ENCODE assay signal across 2 cellular contexts in the genomic region with DNA sequence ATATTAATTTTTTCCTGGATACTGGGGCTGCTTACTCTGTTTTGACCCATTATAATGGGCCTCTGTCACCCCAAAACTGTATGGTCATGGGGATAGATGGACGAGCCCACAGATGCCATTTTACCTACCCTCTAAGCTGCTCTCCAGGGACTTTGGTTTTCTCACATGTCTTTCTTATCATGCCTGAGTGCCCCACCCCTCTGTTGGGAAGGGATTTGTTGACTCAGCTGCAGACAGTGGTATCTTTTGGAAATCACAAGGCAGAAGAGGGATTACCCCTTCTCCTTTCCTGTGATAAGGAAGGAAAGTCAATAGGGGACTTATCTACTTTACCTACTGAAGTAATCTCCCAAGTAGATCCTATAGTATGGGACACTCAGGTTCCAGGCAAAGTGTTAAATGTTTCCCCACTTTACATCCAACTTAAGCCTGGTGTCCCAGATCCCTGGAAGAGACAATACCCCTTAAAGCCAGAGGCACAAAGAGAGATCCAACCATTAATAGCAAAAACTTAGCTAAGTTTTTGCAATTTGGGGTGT.
TF ChIP-seq lines count a peak whose summit lies in the region.

No MANE protein-coding gene starts in this region.

TF ChIP-seq in K562, 482 proteins besides CTCF, POLR2A, EP300 and RAD21 (continued from another document):
- TF ChIP-seq JUN (IDR thresholded peaks at IDR 0.05; ENCODE audit: borderline replicate concordance, low read depth, low read length) (no peak), JUN (CRISPR knock-in tag; IDR thresholded peaks at IDR 0.05; ENCODE audit: borderline replicate concordance) (no peak), ZNF764 (CRISPR knock-in tag; IDR thresholded peaks at IDR 0.05; ENCODE audit: low read depth) (no peak), RBBP5 (IDR thresholded peaks at IDR 0.05; ENCODE audit: borderline replicate concordance, insufficient read depth, low read length, poor library complexity, severe bottlenecking) (no peak), TAL1 (IDR thresholded peaks at IDR 0.05) (peak; percentile 16; the same call in 1 of the 2 replicates), PHTF2 (CRISPR knock-in tag; IDR thresholded peaks at IDR 0.05) (no peak), KDM4B (IDR thresholded peaks at IDR 0.05; ENCODE audit: borderline replicate concordance in 2 of 2, low read depth in 1 of 2) (no peak), POLR3G (IDR thresholded peaks at IDR 0.05; ENCODE audit: extremely low read depth, insufficient read length, insufficient replicate concordance) (no peak), ETV5 (CRISPR knock-in tag; IDR thresholded peaks at IDR 0.05; ENCODE audit: low read depth) (no peak), ERF (CRISPR knock-in tag; IDR thresholded peaks at IDR 0.05) (no peak), FOXA3 (CRISPR knock-in tag; conservative IDR thresholded peaks at IDR 0.05 in 1 of 2, IDR thresholded peaks at IDR 0.05 in 1 of 2) (peak in 1 of 2 experiments; percentile 36; a peak in 1 of 4 replicates), NR2C2 (CRISPR knock-in tag; IDR thresholded peaks at IDR 0.05) (no peak), NR2C2 (tag; IDR thresholded peaks at IDR 0.05) (no peak), ZNF239 (CRISPR knock-in tag; IDR thresholded peaks at IDR 0.05) (no peak)
- TF ChIP-seq, protein P1, sequence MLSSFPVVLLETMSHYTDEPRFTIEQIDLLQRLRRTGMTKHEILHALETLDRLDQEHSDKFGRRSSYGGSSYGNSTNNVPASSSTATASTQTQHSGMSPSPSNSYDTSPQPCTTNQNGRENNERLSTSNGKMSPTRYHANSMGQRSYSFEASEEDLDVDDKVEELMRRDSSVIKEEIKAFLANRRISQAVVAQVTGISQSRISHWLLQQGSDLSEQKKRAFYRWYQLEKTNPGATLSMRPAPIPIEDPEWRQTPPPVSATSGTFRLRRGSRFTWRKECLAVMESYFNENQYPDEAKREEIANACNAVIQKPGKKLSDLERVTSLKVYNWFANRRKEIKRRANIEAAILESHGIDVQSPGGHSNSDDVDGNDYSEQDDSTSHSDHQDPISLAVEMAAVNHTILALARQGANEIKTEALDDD (IDR thresholded peaks at IDR 0.05) = no peak
- TF ChIP-seq, protein P2, sequence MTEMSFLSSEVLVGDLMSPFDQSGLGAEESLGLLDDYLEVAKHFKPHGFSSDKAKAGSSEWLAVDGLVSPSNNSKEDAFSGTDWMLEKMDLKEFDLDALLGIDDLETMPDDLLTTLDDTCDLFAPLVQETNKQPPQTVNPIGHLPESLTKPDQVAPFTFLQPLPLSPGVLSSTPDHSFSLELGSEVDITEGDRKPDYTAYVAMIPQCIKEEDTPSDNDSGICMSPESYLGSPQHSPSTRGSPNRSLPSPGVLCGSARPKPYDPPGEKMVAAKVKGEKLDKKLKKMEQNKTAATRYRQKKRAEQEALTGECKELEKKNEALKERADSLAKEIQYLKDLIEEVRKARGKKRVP (CRISPR knock-in tag; IDR thresholded peaks at IDR 0.05) = no peak
- TF ChIP-seq, protein P3, sequence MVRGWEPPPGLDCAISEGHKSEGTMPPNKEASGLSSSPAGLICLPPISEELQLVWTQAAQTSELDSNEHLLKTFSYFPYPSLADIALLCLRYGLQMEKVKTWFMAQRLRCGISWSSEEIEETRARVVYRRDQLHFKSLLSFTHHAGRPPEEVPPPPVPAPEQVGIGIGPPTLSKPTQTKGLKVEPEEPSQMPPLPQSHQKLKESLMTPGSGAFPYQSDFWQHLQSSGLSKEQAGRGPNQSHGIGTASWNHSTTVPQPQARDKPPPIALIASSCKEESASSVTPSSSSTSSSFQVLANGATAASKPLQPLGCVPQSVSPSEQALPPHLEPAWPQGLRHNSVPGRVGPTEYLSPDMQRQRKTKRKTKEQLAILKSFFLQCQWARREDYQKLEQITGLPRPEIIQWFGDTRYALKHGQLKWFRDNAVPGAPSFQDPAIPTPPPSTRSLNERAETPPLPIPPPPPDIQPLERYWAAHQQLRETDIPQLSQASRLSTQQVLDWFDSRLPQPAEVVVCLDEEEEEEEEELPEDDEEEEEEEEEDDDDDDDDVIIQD (CRISPR knock-in tag; IDR thresholded peaks at IDR 0.05) = no peak

TF ChIP-seq in SK-N-SH, 30 proteins besides CTCF, POLR2A, EP300 and RAD21 (continued from another document):
- TF ChIP-seq, protein P4, sequence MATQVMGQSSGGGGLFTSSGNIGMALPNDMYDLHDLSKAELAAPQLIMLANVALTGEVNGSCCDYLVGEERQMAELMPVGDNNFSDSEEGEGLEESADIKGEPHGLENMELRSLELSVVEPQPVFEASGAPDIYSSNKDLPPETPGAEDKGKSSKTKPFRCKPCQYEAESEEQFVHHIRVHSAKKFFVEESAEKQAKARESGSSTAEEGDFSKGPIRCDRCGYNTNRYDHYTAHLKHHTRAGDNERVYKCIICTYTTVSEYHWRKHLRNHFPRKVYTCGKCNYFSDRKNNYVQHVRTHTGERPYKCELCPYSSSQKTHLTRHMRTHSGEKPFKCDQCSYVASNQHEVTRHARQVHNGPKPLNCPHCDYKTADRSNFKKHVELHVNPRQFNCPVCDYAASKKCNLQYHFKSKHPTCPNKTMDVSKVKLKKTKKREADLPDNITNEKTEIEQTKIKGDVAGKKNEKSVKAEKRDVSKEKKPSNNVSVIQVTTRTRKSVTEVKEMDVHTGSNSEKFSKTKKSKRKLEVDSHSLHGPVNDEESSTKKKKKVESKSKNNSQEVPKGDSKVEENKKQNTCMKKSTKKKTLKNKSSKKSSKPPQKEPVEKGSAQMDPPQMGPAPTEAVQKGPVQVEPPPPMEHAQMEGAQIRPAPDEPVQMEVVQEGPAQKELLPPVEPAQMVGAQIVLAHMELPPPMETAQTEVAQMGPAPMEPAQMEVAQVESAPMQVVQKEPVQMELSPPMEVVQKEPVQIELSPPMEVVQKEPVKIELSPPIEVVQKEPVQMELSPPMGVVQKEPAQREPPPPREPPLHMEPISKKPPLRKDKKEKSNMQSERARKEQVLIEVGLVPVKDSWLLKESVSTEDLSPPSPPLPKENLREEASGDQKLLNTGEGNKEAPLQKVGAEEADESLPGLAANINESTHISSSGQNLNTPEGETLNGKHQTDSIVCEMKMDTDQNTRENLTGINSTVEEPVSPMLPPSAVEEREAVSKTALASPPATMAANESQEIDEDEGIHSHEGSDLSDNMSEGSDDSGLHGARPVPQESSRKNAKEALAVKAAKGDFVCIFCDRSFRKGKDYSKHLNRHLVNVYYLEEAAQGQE (IDR thresholded peaks at IDR 0.05; ENCODE audit: low read depth, low read length) = no peak
- TF ChIP-seq NFIC (IDR thresholded peaks at IDR 0.05; ENCODE audit: borderline replicate concordance) = no peak
- TF ChIP-seq JUND (IDR thresholded peaks at IDR 0.05) = no peak
- no peak for TF ChIP-seq MXI1 (IDR thresholded peaks at IDR 0.05; ENCODE audit: low read depth, low read length)
- TF ChIP-seq, protein P5, sequence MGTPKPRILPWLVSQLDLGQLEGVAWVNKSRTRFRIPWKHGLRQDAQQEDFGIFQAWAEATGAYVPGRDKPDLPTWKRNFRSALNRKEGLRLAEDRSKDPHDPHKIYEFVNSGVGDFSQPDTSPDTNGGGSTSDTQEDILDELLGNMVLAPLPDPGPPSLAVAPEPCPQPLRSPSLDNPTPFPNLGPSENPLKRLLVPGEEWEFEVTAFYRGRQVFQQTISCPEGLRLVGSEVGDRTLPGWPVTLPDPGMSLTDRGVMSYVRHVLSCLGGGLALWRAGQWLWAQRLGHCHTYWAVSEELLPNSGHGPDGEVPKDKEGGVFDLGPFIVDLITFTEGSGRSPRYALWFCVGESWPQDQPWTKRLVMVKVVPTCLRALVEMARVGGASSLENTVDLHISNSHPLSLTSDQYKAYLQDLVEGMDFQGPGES (IDR thresholded peaks at IDR 0.05; ENCODE audit: low read depth, low read length) = no peak
- TF ChIP-seq SIN3A (IDR thresholded peaks at IDR 0.05; ENCODE audit: borderline replicate concordance, low read depth, low read length) = no peak
- TF ChIP-seq RCOR1 (IDR thresholded peaks at IDR 0.05; ENCODE audit: low read length) = no peak
- no peak for TF ChIP-seq TAF1 (IDR thresholded peaks at IDR 0.05; ENCODE audit: borderline replicate concordance, low read depth, low read length)
- no peak for TF ChIP-seq TEAD4 (IDR thresholded peaks at IDR 0.05; ENCODE audit: borderline replicate concordance, insufficient read depth)
